In the genomic region with DNA sequence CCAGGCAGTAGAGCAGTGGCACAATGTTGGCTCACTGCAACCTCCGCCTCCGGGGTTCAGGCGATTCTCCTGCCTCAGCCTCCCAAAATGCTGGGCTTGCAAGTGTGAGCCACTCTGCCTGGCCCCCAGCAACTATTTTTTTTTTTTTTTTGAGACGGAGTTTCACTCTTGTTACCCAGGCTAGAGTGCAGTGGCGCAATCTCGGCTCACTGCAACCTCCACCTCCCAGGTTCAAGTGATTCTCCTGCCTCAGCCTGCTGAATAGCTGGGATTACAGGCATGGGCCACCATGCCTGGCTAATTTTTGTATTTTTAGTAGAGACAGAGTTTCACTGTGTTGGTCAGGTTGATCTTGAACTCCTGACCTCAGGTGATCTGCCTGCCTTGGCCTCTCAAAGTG, we compare ENCODE assay signal across 1 cellular context.
A peak's percentile ranks its signal among the peaks of the same experiment; 100 is the strongest.
TF ChIP-seq lines count a peak whose summit lies in the region.

No MANE protein-coding gene starts in this region.

TF ChIP-seq in K562, 482 proteins besides CTCF, POLR2A, EP300 and RAD21:
- peak; percentile 62 for TF ChIP-seq CEBPB (tag; IDR thresholded peaks at IDR 0.05)
